19 cellular contexts compared by ENCODE assay signal in genomic region chr5:107658528-107658927, GRCh38. TPM values are rescaled to one million over a fixed set of nuclear protein-coding genes. Genes with fewer than 3 reads are reported as not detected.
DNase-seq lines count a peak whose midpoint lies in the region; ATAC-seq and TF ChIP-seq lines count a peak whose summit lies in the region.
"Had no signal": no experiment of that assay in that cellular context is flagged by ENCODE, and none has a peak within 500 bp of the region (broad histone marks: within the 10 kb centered on the region; RNA-seq: fewer than 3 reads in every experiment).

No MANE protein-coding gene starts in this region.

- H3K4me1 ChIP-seq in left ventricle myocardium inferior (peaks cover 52% of the 10 kb centered on the region), RWPE2 (ENCODE audit: insufficient read depth, poor library complexity, severe bottlenecking) (peaks cover 19% of the 10 kb centered on the region)

- H3K36me3 Mint-ChIP-seq in Calu3 (ENCODE audit: insufficient read depth, unreplicated experiment), result peaks cover 42% of the 10 kb centered on the region
- H3K36me3 Mint-ChIP-seq: CD14-positive monocyte; CD4-positive, alpha-beta memory T cell had no signal

- TF ChIP-seq CTCF in left ventricle myocardium inferior (IDR thresholded peaks at IDR 0.05; ENCODE audit: borderline replicate concordance) (no peak), Calu3 (IDR thresholded peaks at IDR 0.05; ENCODE audit: unreplicated experiment) (no peak), RWPE2 (IDR thresholded peaks at IDR 0.05; ENCODE audit: poor library complexity, severe bottlenecking) (no peak), omental fat pad (IDR thresholded peaks at IDR 0.05) (no peak)

- ATAC-seq in RWPE2 (ENCODE audit: low read depth) (0 out of 3 replicates have a peak, but pooled peaks have one; percentile 15), omental fat pad (ENCODE audit: low FRiP score) (peak; percentile 37), GM19395 (IDR thresholded peaks at IDR 0.05; ENCODE audit: unreplicated experiment) (no peak)
- ATAC-seq: HCT116 had no signal

- intact Hi-C loops in left ventricle myocardium inferior (cut with micrococcal nuclease) (no loop called here), cardiac septum (cut with DNase I) (no loop called here), Calu3 (cut with micrococcal nuclease; ENCODE audit: unreplicated experiment) (loop anchor here (5.0 kb wide), 1 partner anchor 51 kb away; no protein-coding TSS in a partner anchor)

- H3K27me3 Mint-ChIP-seq in Calu3 (ENCODE audit: unreplicated experiment), result no peaks in the 10 kb centered on the region

- peak overlapping the region; percentile 20 for H3K4me3 Mint-ChIP-seq in Calu3 (ENCODE audit: low read depth, unreplicated experiment)
- H3K4me3 Mint-ChIP-seq: CD14-positive monocyte; CD4-positive, alpha-beta memory T cell had no signal

- H3K9me3 ChIP-seq in left ventricle myocardium inferior (replicated peaks), result no peaks in the 10 kb centered on the region
- H3K9me3 ChIP-seq in RWPE2 (ENCODE audit: severe bottlenecking), result no peaks in the 10 kb centered on the region

- no peak overlapping the region for H3K4me3 ChIP-seq in left ventricle myocardium inferior
- H3K4me3 ChIP-seq in RWPE2 (ENCODE audit: severe bottlenecking), result no peak overlapping the region

- H3K36me3 ChIP-seq in left ventricle myocardium inferior (no peaks in the 10 kb centered on the region), RWPE2 (ENCODE audit: low read depth) (no peaks in the 10 kb centered on the region)

- peak overlapping the region; percentile 71 for H3K27ac Mint-ChIP-seq in Calu3 (ENCODE audit: unreplicated experiment)
- H3K27ac Mint-ChIP-seq: CD14-positive monocyte; CD4-positive, alpha-beta memory T cell had no signal

- CTCF ChIA-PET in Calu3 (lab: Charles Lee), result interaction anchor here (2.4 kb wide), 1 partner anchor 87 kb away, joined by 14 read pairs; no protein-coding TSS in a partner anchor

- H3K9me3 Mint-ChIP-seq in Calu3 (ENCODE audit: low read depth, unreplicated experiment), result no peaks in the 10 kb centered on the region
- H3K9me3 Mint-ChIP-seq: CD14-positive monocyte; CD4-positive, alpha-beta memory T cell had no signal

- peak overlapping the region; percentile 36 for H3K27ac ChIP-seq in left ventricle myocardium inferior (replicated peaks)
- no peak overlapping the region for H3K27ac ChIP-seq in RWPE2 (ENCODE audit: poor library complexity, severe bottlenecking)

- H3K27me3 ChIP-seq in left ventricle myocardium inferior (ENCODE audit: low read depth), result no peaks in the 10 kb centered on the region
- H3K27me3 ChIP-seq in RWPE2 (ENCODE audit: insufficient read depth, poor library complexity, severe bottlenecking), result no peaks in the 10 kb centered on the region

- no peak for DNase-seq in left ventricle myocardium inferior
- DNase-seq in cardiac septum (ENCODE audit: low spot score), result no peak
- DNase-seq in Calu3, result no peak
- no peak for DNase-seq in RWPE2 (ENCODE audit: low spot score)
- DNase-seq in omental fat pad (ENCODE audit: low spot score), result no peak
- DNase-seq in COLO829 (ENCODE audit: low spot score), result no peak
- no peak for DNase-seq in UCSD-AML1 (lab: John Stamatoyannopoulos, UW; ENCODE audit: unreplicated experiment)
- DNase-seq: AML-193; CD4-positive, alpha-beta memory T cell; COR-L47; DMS153; DMS79; GDM1; GOT3; H7; KG1 had no signal

- BruUV-seq in Calu3 (replicated peaks; lab: Mats Ljungman, UMichigan), result no TSS peak

- peaks cover 66% of the 10 kb centered on the region for H3K4me1 Mint-ChIP-seq in Calu3 (ENCODE audit: low read depth, unreplicated experiment)
- H3K4me1 Mint-ChIP-seq: CD14-positive monocyte; CD4-positive, alpha-beta memory T cell had no signal

RNA-seq across cellular contexts. Expression of gene EFNA5, which starts 12.2 kb away (rescaled TPM):
- 28.2 TPM for total RNA-seq in left ventricle myocardium inferior
- total RNA-seq in cardiac septum, result 40.9 TPM
- total RNA-seq in Calu3 (2022), result 172 and 216 TPM in 2 replicates
- 10 to 100 TPM in 3 of 4 donors, 1 to 10 TPM in 1; 9.0 to 26.3 (median 14.0) TPM for total RNA-seq in omental fat pad
- total RNA-seq: CD4-positive, alpha-beta memory T cell had no signal
